ENCODE assay signal across 12 cellular contexts in genomic region chr1:153730468-153730988, GRCh38. TPM values are rescaled to one million over a fixed set of nuclear protein-coding genes. Genes with fewer than 3 reads are reported as not detected.
A peak's percentile ranks its signal among the peaks of the same experiment; 100 is the strongest.
DNase-seq lines count a peak whose midpoint lies in the region; ATAC-seq and TF ChIP-seq lines count a peak whose summit lies in the region.
"Had no signal": no experiment of that assay in that cellular context is flagged by ENCODE, and none has a peak within 500 bp of the region (broad histone marks: within the 10 kb centered on the region; RNA-seq: fewer than 3 reads in every experiment).

No MANE protein-coding gene starts in this region.

- peaks cover 40% of the 10 kb centered on the region for H3K4me1 Mint-ChIP-seq in activated naive CD4-positive, alpha-beta T cell treated with anti-CD3 and anti-CD28 coated beads, Interleukin-2, amount 50 U/mL, for 24 hours
- H3K4me1 Mint-ChIP-seq in T-cell, result peaks cover 24 to 45% (median 41%) of the 10 kb centered on the region in 3 donors

- H3K4me3 ChIP-seq in lower lobe of right lung (no peak overlapping the region), tibial artery (no peak overlapping the region)
- H3K4me3 ChIP-seq: cardiac muscle cell had no signal

- CTCF ChIA-PET in T-cell (lab: Charles Lee), result no interaction called here

- peak overlapping the region; percentile 18 for H3K27ac Mint-ChIP-seq in activated naive CD4-positive, alpha-beta T cell treated with anti-CD3 and anti-CD28 coated beads, Interleukin-2, amount 50 U/mL, for 24 hours
- peak overlapping the region; percentile 69 to 74 for H3K27ac Mint-ChIP-seq in T-cell

- H3K27ac ChIP-seq in lower lobe of right lung (peak overlapping the region; percentile 97), tibial artery (peak overlapping the region; percentile 95 to 98)
- H3K27ac ChIP-seq: cardiac muscle cell had no signal

- H3K36me3 Mint-ChIP-seq in activated naive CD4-positive, alpha-beta T cell treated with anti-CD3 and anti-CD28 coated beads, Interleukin-2, amount 50 U/mL, for 24 hours, result peaks cover 1% of the 10 kb centered on the region
- H3K36me3 Mint-ChIP-seq in T-cell, result peaks cover 10% of the 10 kb centered on the region

- ATAC-seq in T-cell (replicated peaks in 1 of 4) (no peak), lower lobe of right lung (no peak)

- H3K27me3 ChIP-seq in lower lobe of right lung (ENCODE audit: low read depth) (no peaks in the 10 kb centered on the region), tibial artery (no peaks in the 10 kb centered on the region)
- H3K27me3 ChIP-seq: BE2C, cardiac muscle cell had no signal

- H3K4me3 Mint-ChIP-seq in activated naive CD4-positive, alpha-beta T cell treated with anti-CD3 and anti-CD28 coated beads, Interleukin-2, amount 50 U/mL, for 24 hours, result peak overlapping the region; percentile 30
- no peak overlapping the region for H3K4me3 Mint-ChIP-seq in T-cell

- no peaks in the 10 kb centered on the region for H3K27me3 Mint-ChIP-seq in activated naive CD4-positive, alpha-beta T cell treated with anti-CD3 and anti-CD28 coated beads, Interleukin-2, amount 50 U/mL, for 24 hours
- no peaks in the 10 kb centered on the region for H3K27me3 Mint-ChIP-seq in T-cell

- no peaks in the 10 kb centered on the region for H3K9me3 Mint-ChIP-seq in activated naive CD4-positive, alpha-beta T cell treated with anti-CD3 and anti-CD28 coated beads, Interleukin-2, amount 50 U/mL, for 24 hours
- no peaks in the 10 kb centered on the region for H3K9me3 Mint-ChIP-seq in T-cell

- peaks cover 45% of the 10 kb centered on the region for H3K4me1 ChIP-seq in lower lobe of right lung
- peaks cover 0 to 72% (median 37%) of the 10 kb centered on the region in 4 donors for H3K4me1 ChIP-seq in tibial artery
- H3K4me1 ChIP-seq: BE2C had no signal

- no peaks in the 10 kb centered on the region for H3K9me3 ChIP-seq in lower lobe of right lung
- no peaks in the 10 kb centered on the region for H3K9me3 ChIP-seq in tibial artery
- H3K9me3 ChIP-seq: BE2C had no signal

- no peak for TF ChIP-seq CTCF in lower lobe of right lung (IDR thresholded peaks at IDR 0.05)
- TF ChIP-seq CTCF in tibial artery (IDR thresholded peaks at IDR 0.05), result no peak

- POLR2A ChIA-PET in T-cell (lab: Charles Lee), result no interaction called here

- H3K36me3 ChIP-seq in lower lobe of right lung, result no peaks in the 10 kb centered on the region
- H3K36me3 ChIP-seq in tibial artery, result peaks cover 0 to 5% (median 0%) of the 10 kb centered on the region in 3 donors
- H3K36me3 ChIP-seq: BE2C, cardiac muscle cell had no signal

- DNase-seq in activated naive CD4-positive, alpha-beta T cell treated with Interleukin-2 at 50 U/mL for 16 hours, result no peak
- DNase-seq in T-cell (no peak), lower lobe of right lung (no peak), tibial artery (no peak), cerebellum (ENCODE audit: low spot score) (no peak), DMS153 (lab: John Stamatoyannopoulos, UW) (no peak), glomerular visceral epithelial cell (ENCODE audit: extremely low spot score) (no peak)
- DNase-seq: activated CD8-positive, alpha-beta memory T cell treated with anti-CD3 and anti-CD28 coated beads for 24 hours; BE2C; retina had no signal

- intact Hi-C loops in lower lobe of right lung (cut with DNase I), result no loop called here
- intact Hi-C loops in tibial artery (cut with DNase I; ENCODE audit: low total_unique reads), result no loop called here

RNA-seq across cellular contexts. Expression of gene INTS3, which starts 2.7 kb away (rescaled TPM):
- total RNA-seq in T-cell (10 to 100 TPM; 45.9 to 57.7 (median 48.5) TPM), lower lobe of right lung (77.3 TPM), cerebellum (53.0 TPM)

RNA-seq across cellular contexts. Expression of gene SLC27A3, which starts 44.7 kb away (rescaled TPM):
- total RNA-seq in T-cell, result 10 to 100 TPM; 11.0 to 24.5 (median 18.9) TPM
- total RNA-seq in lower lobe of right lung, result 99.6 TPM
- 9.6 TPM for total RNA-seq in cerebellum

RNA-seq across cellular contexts. Expression of gene NPR1, which starts 52.0 kb away (rescaled TPM):
- total RNA-seq in T-cell, result under 1 TPM in 3 of 5 donors, not detected in 2; 0.23 to 0.44 (median 0.35) TPM
- 58.8 TPM for total RNA-seq in lower lobe of right lung
- 0.91 TPM for total RNA-seq in cerebellum

RNA-seq across cellular contexts. Expression of gene ILF2, which starts 59.7 kb away (rescaled TPM):
- total RNA-seq in T-cell (100 to 1,000 TPM in 2 of 5 donors, 10 to 100 TPM in 3; 86.6 to 137 (median 90.0) TPM), lower lobe of right lung (83.2 TPM), cerebellum (122 TPM)

Comparison
In these comparisons a context has a peak if more than half of its experiments do, and no peak if none do; other contexts are left out.
1. RNA of gene NPR1, which starts 52.0 kb away (total RNA-seq): 58.8 TPM in lower lobe of right lung (single experiment); 0.91 TPM in cerebellum (single experiment) and 0.23 to 0.44 TPM in T-cell; every median in the first group is over 10 times any median in the second.